In genomic region chr1:201553496-201554166, GRCh38 we compare ENCODE assay signal across 1 cellular context.
TF ChIP-seq lines count a peak whose summit lies in the region.

No MANE protein-coding gene starts in this region.

TF ChIP-seq in SK-N-SH, 30 proteins besides CTCF, POLR2A, EP300 and RAD21 (continued from another document):
- no peak for TF ChIP-seq TCF12 (IDR thresholded peaks at IDR 0.05)
- TF ChIP-seq TEAD4 (IDR thresholded peaks at IDR 0.05; ENCODE audit: borderline replicate concordance, insufficient read depth) = no peak
- no peak for TF ChIP-seq SMC3 (IDR thresholded peaks at IDR 0.05; ENCODE audit: low read depth, low read length)
- no peak for TF ChIP-seq USF1 (IDR thresholded peaks at IDR 0.05; ENCODE audit: borderline replicate concordance, low read depth)
- TF ChIP-seq ELF1 (IDR thresholded peaks at IDR 0.05) = no peak
- no peak for TF ChIP-seq FOSL2 (IDR thresholded peaks at IDR 0.05; ENCODE audit: borderline replicate concordance, low read depth)
- no peak for TF ChIP-seq CHD2 (IDR thresholded peaks at IDR 0.05; ENCODE audit: low read length, partially characterized antibody)
- TF ChIP-seq ZBTB33 (IDR thresholded peaks at IDR 0.05; ENCODE audit: borderline replicate concordance, low read depth) = no peak
